8 cellular contexts compared by ENCODE assay signal in the genomic region with DNA sequence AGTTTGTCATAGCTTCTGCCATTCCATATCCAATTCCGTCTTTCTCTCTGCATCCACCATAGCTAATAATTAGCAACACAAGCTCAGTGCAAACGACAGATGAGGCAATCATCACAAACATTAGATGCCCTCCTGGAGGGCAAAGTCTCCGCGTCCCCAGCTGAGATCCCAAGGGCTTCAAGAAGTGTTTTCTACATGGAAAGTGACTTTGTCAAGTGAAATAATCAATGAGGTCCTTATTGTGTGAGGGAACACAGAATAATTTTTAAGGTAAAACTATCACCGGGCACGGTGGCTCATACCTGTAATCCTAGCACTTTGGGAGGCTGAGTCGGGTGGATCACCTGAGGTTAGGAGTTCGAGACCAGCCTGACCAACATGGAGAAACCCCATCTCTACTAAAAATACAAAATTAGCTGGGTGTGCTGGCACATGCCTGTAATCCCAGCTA. TPM values are rescaled to one million over a fixed set of nuclear protein-coding genes. Genes with fewer than 3 reads are reported as not detected.
A peak's percentile ranks its signal among the peaks of the same experiment; 100 is the strongest.
DNase-seq lines count a peak whose midpoint lies in the region; FAIRE-seq and TF ChIP-seq lines count a peak whose summit lies in the region.
"Not testable (repeated sequence)": the region's sequence is repeated elsewhere in the genome, so short reads cannot be mapped to it uniquely, and the experiment has no call there.

No MANE protein-coding gene starts in this region.

- peaks cover 21% of the 10 kb centered on the region for H3F3A ChIP-seq in DOHH2 (ENCODE audit: control insufficient read depth, insufficient read depth)

- H3K4me3 ChIP-seq in DOHH2 (ENCODE audit: low read length); liver (ENCODE audit: low read depth in 1 of 3, low read length in 3 of 3); small intestine (ENCODE audit: low read depth in 1 of 2, low read length in 2 of 2): not testable (repeated sequence)

- intact Hi-C loops in dendritic cell treated with granulocyte-macrophage colony-stimulating factor and Interleukin-4, amounts not matched to agents 40 ng/mL and 50 ng/mL, for 4 days (cut with micrococcal nuclease) = loop anchor here (10.0 kb wide), 1 partner anchor 126 kb away; no protein-coding TSS in a partner anchor

- not testable (repeated sequence) for H4K20me1 ChIP-seq in DOHH2 (ENCODE audit: control insufficient read depth, insufficient read depth, low read depth, low read length)

- not testable (repeated sequence) for H3K9me3 Mint-ChIP-seq in dendritic cell treated with granulocyte-macrophage colony-stimulating factor and Interleukin-4, amounts not matched to agents 40 ng/mL and 50 ng/mL, for 4 days

- H3K27me3 ChIP-seq in DOHH2 (ENCODE audit: control insufficient read depth, low read length); liver (ENCODE audit: control insufficient read depth in 4 of 4, insufficient read depth in 4 of 4, low read length in 3 of 4); small intestine (ENCODE audit: control insufficient read depth in 2 of 2, insufficient read depth in 2 of 2, low read length in 2 of 2): not testable (repeated sequence)

- WGBS in liver = 33% methylated on average over 8 of the region's 8 CpGs
- 38 to 71% (median 49%) methylated on average over 8 of the region's 8 CpGs for WGBS in small intestine, 3 donors

- H3K4me1 ChIP-seq in DOHH2 (ENCODE audit: control insufficient read depth, low read length) (peaks cover 68% of the 10 kb centered on the region), liver (ENCODE audit: control insufficient read depth in 4 of 4, insufficient read depth in 4 of 4, low read length in 3 of 4) (peaks cover 10 to 50% (median 38%) of the 10 kb centered on the region in 4 donors)
- H3K4me1 ChIP-seq in small intestine (ENCODE audit: control insufficient read depth in 2 of 2, insufficient read depth in 1 of 2, low read depth in 1 of 2, low read length in 1 of 2) = not testable (repeated sequence)

- not testable (repeated sequence) for H3K36me3 ChIP-seq in DOHH2 (ENCODE audit: control insufficient read depth, low read length); liver (ENCODE audit: control insufficient read depth in 4 of 4, insufficient read depth in 3 of 4, low read depth in 1 of 4, low read length in 3 of 4); small intestine (ENCODE audit: control insufficient read depth in 2 of 2, insufficient read depth in 2 of 2, low read length in 2 of 2)

- H3K4me2 ChIP-seq in DOHH2 (ENCODE audit: low read length) = peak overlapping the region; percentile 55

- H3K79me2 ChIP-seq in DOHH2 (ENCODE audit: control insufficient read depth, low read length) = not testable (repeated sequence)

- H3K27ac ChIP-seq in 22Rv1 = peak overlapping the region; percentile 17
- H3K27ac ChIP-seq in DOHH2 (ENCODE audit: low read depth, low read length) = 0 out of 2 replicates have a peak overlapping the region, but pooled peaks have one; percentile 57
- peak overlapping the region; percentile 65 for H3K27ac ChIP-seq in RWPE1
- H3K27ac ChIP-seq in liver (ENCODE audit: low read depth in 1 of 2, low read length in 2 of 2) = peak overlapping the region; percentile 78 to 81
- not testable (repeated sequence) for H3K27ac ChIP-seq in small intestine (ENCODE audit: low read depth in 1 of 2, low read length in 1 of 2)

- not testable (repeated sequence) for H3K36me3 Mint-ChIP-seq in dendritic cell treated with granulocyte-macrophage colony-stimulating factor and Interleukin-4, amounts not matched to agents 40 ng/mL and 50 ng/mL, for 4 days (ENCODE audit: low read depth)

- TF ChIP-seq CTCF in 22Rv1 (IDR thresholded peaks at IDR 0.05); DOHH2 (IDR thresholded peaks at IDR 0.05; ENCODE audit: low read depth, low read length, poor library complexity, severe bottlenecking); RWPE1 (conservative IDR thresholded peaks at IDR 0.05; ENCODE audit: low read depth); liver (IDR thresholded peaks at IDR 0.05; ENCODE audit: low read depth, low read length, missing input control): not testable (repeated sequence)

- peak overlapping the region in 1 of 2 donors; percentile 47 for H3K9ac ChIP-seq in liver (ENCODE audit: low read depth in 1 of 2, low read length in 2 of 2)

- peak; percentile 30 for DNase-seq in NCI-H146 (lab: John Stamatoyannopoulos, UW)
- DNase-seq in NCI-H69 (lab: John Stamatoyannopoulos, UW) = peak; percentile 53
- not testable (repeated sequence) for DNase-seq in RWPE1 (ENCODE audit: low spot score)
- DNase-seq in small intestine = peak; percentile 80

- not testable (repeated sequence) for FAIRE-seq in small intestine (lab: Jason Lieb, UNC)

- TF ChIP-seq RAD21 in liver (IDR thresholded peaks at IDR 0.05) = peak; percentile 45 to 51

- CTCF ChIA-PET in RWPE1 (lab: Yijun Ruan, JAX) = not testable (repeated sequence)

- H3K9me2 ChIP-seq in DOHH2 (replicated peaks; ENCODE audit: control insufficient read depth, low read length) = not testable (repeated sequence)

- peaks cover 71% of the 10 kb centered on the region for H3K4me1 Mint-ChIP-seq in dendritic cell treated with granulocyte-macrophage colony-stimulating factor and Interleukin-4, amounts not matched to agents 40 ng/mL and 50 ng/mL, for 4 days (ENCODE audit: low read depth)

- POLR2A ChIA-PET in RWPE1 (lab: Yijun Ruan, JAX; ENCODE audit: low non-redundant PET) = not testable (repeated sequence)

- H3K27ac Mint-ChIP-seq in dendritic cell treated with granulocyte-macrophage colony-stimulating factor and Interleukin-4, amounts not matched to agents 40 ng/mL and 50 ng/mL, for 4 days = peak overlapping the region; percentile 37

- not testable (repeated sequence) for H3K9me3 ChIP-seq in DOHH2 (ENCODE audit: control insufficient read depth, insufficient read depth, low read length); liver (ENCODE audit: control insufficient read depth in 4 of 4, low read length in 3 of 4); small intestine (ENCODE audit: control insufficient read depth, low read depth)

- H3K4me3 Mint-ChIP-seq in dendritic cell treated with granulocyte-macrophage colony-stimulating factor and Interleukin-4, amounts not matched to agents 40 ng/mL and 50 ng/mL, for 4 days = not testable (repeated sequence)

- not testable (repeated sequence) for H3K27me3 Mint-ChIP-seq in dendritic cell treated with granulocyte-macrophage colony-stimulating factor and Interleukin-4, amounts not matched to agents 40 ng/mL and 50 ng/mL, for 4 days

TF ChIP-seq in liver, 16 proteins besides CTCF, POLR2A, EP300 and RAD21 (continues in another document):
- peak; percentile 97 for TF ChIP-seq YY1 (IDR thresholded peaks at IDR 0.05)
- TF ChIP-seq, protein P1, sequence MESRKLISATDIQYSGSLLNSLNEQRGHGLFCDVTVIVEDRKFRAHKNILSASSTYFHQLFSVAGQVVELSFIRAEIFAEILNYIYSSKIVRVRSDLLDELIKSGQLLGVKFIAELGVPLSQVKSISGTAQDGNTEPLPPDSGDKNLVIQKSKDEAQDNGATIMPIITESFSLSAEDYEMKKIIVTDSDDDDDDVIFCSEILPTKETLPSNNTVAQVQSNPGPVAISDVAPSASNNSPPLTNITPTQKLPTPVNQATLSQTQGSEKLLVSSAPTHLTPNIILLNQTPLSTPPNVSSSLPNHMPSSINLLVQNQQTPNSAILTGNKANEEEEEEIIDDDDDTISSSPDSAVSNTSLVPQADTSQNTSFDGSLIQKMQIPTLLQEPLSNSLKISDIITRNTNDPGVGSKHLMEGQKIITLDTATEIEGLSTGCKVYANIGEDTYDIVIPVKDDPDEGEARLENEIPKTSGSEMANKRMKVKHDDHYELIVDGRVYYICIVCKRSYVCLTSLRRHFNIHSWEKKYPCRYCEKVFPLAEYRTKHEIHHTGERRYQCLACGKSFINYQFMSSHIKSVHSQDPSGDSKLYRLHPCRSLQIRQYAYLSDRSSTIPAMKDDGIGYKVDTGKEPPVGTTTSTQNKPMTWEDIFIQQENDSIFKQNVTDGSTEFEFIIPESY (IDR thresholded peaks at IDR 0.05) = peak; percentile 81
- TF ChIP-seq SP1 (IDR thresholded peaks at IDR 0.05) = peak; percentile 95
- peak; percentile 50 for TF ChIP-seq NR2F2 (IDR thresholded peaks at IDR 0.05)
- TF ChIP-seq FOXA1 (IDR thresholded peaks at IDR 0.05) = peak; percentile 20
- peak; percentile 89 to 92 for TF ChIP-seq JUND (IDR thresholded peaks at IDR 0.05)
- TF ChIP-seq HNF4G (IDR thresholded peaks at IDR 0.05) = peak; percentile 95
- TF ChIP-seq GABPA (IDR thresholded peaks at IDR 0.05 in 1 of 2, conservative IDR thresholded peaks at IDR 0.05 in 1 of 2) = peak in 1 of 2 donors; percentile 18
- peak; percentile 96 to 97 for TF ChIP-seq HNF4A (conservative IDR thresholded peaks at IDR 0.05)
- peak; percentile 81 for TF ChIP-seq MAX (IDR thresholded peaks at IDR 0.05)
- TF ChIP-seq ATF3 (IDR thresholded peaks at IDR 0.05) = peak; percentile 87
- peak; percentile 54 for TF ChIP-seq FOXA2 (IDR thresholded peaks at IDR 0.05)
- TF ChIP-seq RXRA (IDR thresholded peaks at IDR 0.05) = peak; percentile 87 to 92

RNA-seq across cellular contexts. Expression of gene UBC, which starts 14.1 kb away (rescaled TPM):
- 100 to 1,000 TPM; 503 to 624 TPM for total RNA-seq in liver
- polyA plus RNA-seq in liver (100 to 1,000 TPM; 385 to 434 TPM), small intestine (1,000 to 10,000 TPM in 2 of 3 donors, 100 to 1,000 TPM in 1; 806 to 1,948 (median 1,527) TPM)

RNA-seq across cellular contexts. Expression of gene SCARB1, which starts 36.7 kb away (rescaled TPM):
- total RNA-seq in liver = 100 to 1,000 TPM in 1 of 2 donors, 10 to 100 TPM in 1; 85.3 to 169 TPM
- polyA plus RNA-seq in liver = 100 to 1,000 TPM; 112 to 289 TPM
- 100 to 1,000 TPM in 2 of 3 donors, 10 to 100 TPM in 1; 41.9 to 230 (median 181) TPM for polyA plus RNA-seq in small intestine
